25 cellular contexts compared by ENCODE assay signal in genomic region chr21:29854795-29855194, GRCh38.
A peak's percentile ranks its signal among the peaks of the same experiment; 100 is the strongest.
DNase-seq lines count a peak whose midpoint lies in the region; ATAC-seq, FAIRE-seq and TF ChIP-seq lines count a peak whose summit lies in the region.
"Had no signal": no experiment of that assay in that cellular context is flagged by ENCODE, and none has a peak within 500 bp of the region (broad histone marks: within the 10 kb centered on the region; RNA-seq: fewer than 3 reads in every experiment).

No MANE protein-coding gene starts in this region.

- H3K9me2 ChIP-seq in hepatocyte (replicated peaks; ENCODE audit: insufficient read depth) = no peaks in the 10 kb centered on the region

- WGBS in hepatocyte (ENCODE audit: low lambda C conversion rate, missing lambda C conversion rate) = 93% methylated on average over 1 of the region's 1 CpG
- 26% methylated on average over 1 of the region's 1 CpG for WGBS in right lobe of liver (ENCODE audit: insufficient coverage, low coverage, low lambda C conversion rate, missing lambda C conversion rate)

- intact Hi-C loops in right lobe of liver (cut with DNase I) = no loop called here

- no peaks in the 10 kb centered on the region for H3K27me3 ChIP-seq in hepatocyte
- H3K27me3 ChIP-seq in right lobe of liver = no peaks in the 10 kb centered on the region
- H3K27me3 ChIP-seq: BLaER1 treated with 17β-estradiol and CSF1 and Interleukin-3, amounts not matched to agents 10 nM and 100 nM had no signal

- H3K4me1 ChIP-seq in hepatocyte (ENCODE audit: insufficient read depth) = peaks cover 9% of the 10 kb centered on the region
- H3K4me1 ChIP-seq in right lobe of liver = peaks cover 0 to 12% (median 4%) of the 10 kb centered on the region in 4 donors
- H3K4me1 ChIP-seq: A549; BLaER1 treated with 17β-estradiol and CSF1 and Interleukin-3, amounts not matched to agents 10 nM and 100 nM; Caco-2 had no signal

- H3K9me3 ChIP-seq in hepatocyte (ENCODE audit: low read depth) = no peaks in the 10 kb centered on the region
- no peaks in the 10 kb centered on the region for H3K9me3 ChIP-seq in right lobe of liver
- H3K9me3 ChIP-seq: A549; BLaER1 treated with 17β-estradiol and CSF1 and Interleukin-3, amounts not matched to agents 10 nM and 100 nM; Caco-2 had no signal

- no peak for FAIRE-seq in D721Med (lab: Jason Lieb, UNC)
- FAIRE-seq: A549, GM12878, GM12892, GM18507 had no signal

- H3K36me3 ChIP-seq in hepatocyte (replicated peaks; ENCODE audit: insufficient read depth, low read depth) = no peaks in the 10 kb centered on the region
- H3K36me3 ChIP-seq in right lobe of liver = no peaks in the 10 kb centered on the region
- H3K36me3 ChIP-seq: BLaER1 treated with 17β-estradiol and CSF1 and Interleukin-3, amounts not matched to agents 10 nM and 100 nM had no signal

- H2AFZ ChIP-seq in hepatocyte = no peak overlapping the region

- no peak for TF ChIP-seq CTCF in hepatocyte (IDR thresholded peaks at IDR 0.05; ENCODE audit: poor library complexity)
- no peak for TF ChIP-seq CTCF in right lobe of liver (IDR thresholded peaks at IDR 0.05)
- TF ChIP-seq CTCF in D721Med (IDR thresholded peaks at IDR 0.05; ENCODE audit: insufficient read depth, missing control alignments) = no peak

- H3K4me2 ChIP-seq in hepatocyte = no peak overlapping the region
- H3K4me2 ChIP-seq: A549; BLaER1 treated with 17β-estradiol and CSF1 and Interleukin-3, amounts not matched to agents 10 nM and 100 nM had no signal

- H4K20me1 ChIP-seq in hepatocyte (ENCODE audit: insufficient read depth, poor library complexity, severe bottlenecking) = no peaks in the 10 kb centered on the region
- H4K20me1 ChIP-seq: BLaER1 treated with 17β-estradiol and CSF1 and Interleukin-3, amounts not matched to agents 10 nM and 100 nM had no signal

- no peak for TF ChIP-seq POLR2A in right lobe of liver (IDR thresholded peaks at IDR 0.05)

- H3K4me3 ChIP-seq in hepatocyte (no peak overlapping the region), right lobe of liver (no peak overlapping the region)
- H3K4me3 ChIP-seq: A549; BLaER1 treated with 17β-estradiol and CSF1 and Interleukin-3, amounts not matched to agents 10 nM and 100 nM; GM12878 had no signal

- no peaks in the 10 kb centered on the region for H3K79me2 ChIP-seq in hepatocyte

- H3K27ac ChIP-seq in hepatocyte (peak overlapping the region; percentile 70), right lobe of liver (peak overlapping the region in 1 of 3 donors; percentile 39)
- H3K27ac ChIP-seq: 22Rv1; A549; BLaER1 treated with 17β-estradiol and CSF1 and Interleukin-3, amounts not matched to agents 10 nM and 100 nM; C4-2B had no signal

- DNase-seq in DMS53 (lab: John Stamatoyannopoulos, UW) (peak; percentile 22), DMS53 treated with DMSO at 0.1 percent for 48 hours (lab: John Stamatoyannopoulos, UW; ENCODE audit: unreplicated experiment) (no peak), hepatocyte (ENCODE audit: low spot score) (no peak), kidney tubule cell (ENCODE audit: low spot score) (peak; percentile 17), right lobe of liver (no peak), NCI-H1930 (lab: John Stamatoyannopoulos, UW) (no peak), D721Med (ENCODE audit: insufficient read length, low spot score) (no peak)
- DNase-seq: AML-193; Caco-2; Calu3; CD4-positive, alpha-beta T cell; CD8-positive, alpha-beta T cell; DMS 273 treated with DMSO at 0.1 percent for 48 hours; DMS153; DMS79; DND-41; EL; GDM1 had no signal

- peak; percentile 71 to 91 (median 82) for ATAC-seq in right lobe of liver
- ATAC-seq: A549; CD8-positive, alpha-beta T cell; GM12878 had no signal

Comparison
In these comparisons a context has a peak if more than half of its experiments do, and no peak if none do; other contexts are left out.
1. DNase-seq: peak in DMS53 (single experiment) and kidney tubule cell (single experiment); none in DMS53 treated with DMSO at 0.1 percent for 48 hours (single experiment), hepatocyte (single experiment), right lobe of liver (0 of 3), NCI-H1930 (0 of 2) and D721Med (single experiment).